ENCODE assay signal across 13 cellular contexts in genomic region chr7:136677456-136678365, GRCh38.
A peak's percentile ranks its signal among the peaks of the same experiment; 100 is the strongest.
DNase-seq lines count a peak whose midpoint lies in the region; ATAC-seq and TF ChIP-seq lines count a peak whose summit lies in the region.
"Had no signal": no experiment of that assay in that cellular context is flagged by ENCODE, and none has a peak within 500 bp of the region (broad histone marks: within the 10 kb centered on the region; RNA-seq: fewer than 3 reads in every experiment).

No MANE protein-coding gene starts in this region.

- H3K4me1 Mint-ChIP-seq in neural progenitor cell = peaks cover 12% of the 10 kb centered on the region
- H3K4me1 Mint-ChIP-seq: endodermal cell, IgD-negative memory B cell had no signal

- TF ChIP-seq CTCF in neural progenitor cell (IDR thresholded peaks at IDR 0.05) = no peak

- H3K36me3 ChIP-seq in neural progenitor cell = no peaks in the 10 kb centered on the region
- H3K36me3 ChIP-seq: lower lobe of right lung had no signal

- no peak overlapping the region for H3K9ac ChIP-seq in neural progenitor cell
- H3K9ac ChIP-seq: SK-N-SH had no signal

- ATAC-seq in HG03139 (IDR thresholded peaks at IDR 0.05; ENCODE audit: unreplicated experiment) = peak; percentile 67
- ATAC-seq: lower lobe of right lung had no signal

- no peaks in the 10 kb centered on the region for H3K9me3 ChIP-seq in neural progenitor cell (ENCODE audit: low read depth)

- no peak overlapping the region for H3K27ac ChIP-seq in neural progenitor cell
- H3K27ac ChIP-seq: lower lobe of right lung had no signal

- H3K27me3 ChIP-seq in neural progenitor cell = no peaks in the 10 kb centered on the region

- H3F3A ChIP-seq in neural progenitor cell (ENCODE audit: low read depth) = no peaks in the 10 kb centered on the region

- no peaks in the 10 kb centered on the region for H4K20me1 ChIP-seq in neural progenitor cell (ENCODE audit: low read depth)

- H3K4me1 ChIP-seq in neural progenitor cell = no peaks in the 10 kb centered on the region
- H3K4me1 ChIP-seq: lower lobe of right lung had no signal

- H2AFZ ChIP-seq in neural progenitor cell (replicated peaks) = no peak overlapping the region

- H3K36me3 Mint-ChIP-seq in neural progenitor cell = no peaks in the 10 kb centered on the region
- H3K36me3 Mint-ChIP-seq: IgD-negative memory B cell had no signal

- no peak overlapping the region for H3K4me3 Mint-ChIP-seq in neural progenitor cell
- H3K4me3 Mint-ChIP-seq: endodermal cell, IgD-negative memory B cell had no signal

- no peaks in the 10 kb centered on the region for H3K79me2 ChIP-seq in neural progenitor cell (ENCODE audit: low read depth)

- H3K4me2 ChIP-seq in neural progenitor cell = no peak overlapping the region
- H3K4me2 ChIP-seq: SK-N-SH had no signal

- no peak overlapping the region for H3K4me3 ChIP-seq in neural progenitor cell
- H3K4me3 ChIP-seq: lower lobe of right lung had no signal

- no peak overlapping the region for H3K27ac Mint-ChIP-seq in neural progenitor cell
- H3K27ac Mint-ChIP-seq: endodermal cell, IgD-negative memory B cell had no signal

- H3K9me3 Mint-ChIP-seq in neural progenitor cell = peaks cover 16% of the 10 kb centered on the region

- DNase-seq in ELR (ENCODE audit: low read depth) = peak; percentile 89
- DNase-seq in RPMI8226 = peak; percentile 63
- peak; percentile 60 for DNase-seq in glomerular visceral epithelial cell (ENCODE audit: extremely low spot score)
- DNase-seq in neural progenitor cell (ENCODE audit: low spot score) = no peak
- no peak for DNase-seq in activated effector memory CD4-positive, alpha-beta T cell treated with Interleukin-2 at 50 U/mL for 16 hours
- no peak for DNase-seq in NCI-H774 (lab: John Stamatoyannopoulos, UW)
- DNase-seq in NCI-H524 treated with DMSO at 0.1 percent for 48 hours (lab: John Stamatoyannopoulos, UW) = no peak
- DNase-seq: endodermal cell; lower lobe of right lung; SK-N-SH; stimulated activated CD4-positive, alpha-beta T cell treated with anti-CD3 and anti-CD28 coated beads, Interleukin-2, amount 100 ng/mL, for 24 hours had no signal

- H3K27me3 Mint-ChIP-seq in neural progenitor cell (ENCODE audit: insufficient read depth, low read depth) = no peaks in the 10 kb centered on the region
- H3K27me3 Mint-ChIP-seq: IgD-negative memory B cell had no signal

Comparison
In these comparisons a context has a peak if more than half of its experiments do, and no peak if none do; other contexts are left out.
1. DNase-seq: peak in ELR (single experiment), RPMI8226 (single experiment) and glomerular visceral epithelial cell (single experiment); none in neural progenitor cell (single experiment), activated effector memory CD4-positive, alpha-beta T cell treated with Interleukin-2 at 50 U/mL for 16 hours (single experiment), NCI-H774 (single experiment) and NCI-H524 treated with DMSO at 0.1 percent for 48 hours (single experiment).